Comparison of ENCODE assay signal across 9 cellular contexts in the genomic region with DNA sequence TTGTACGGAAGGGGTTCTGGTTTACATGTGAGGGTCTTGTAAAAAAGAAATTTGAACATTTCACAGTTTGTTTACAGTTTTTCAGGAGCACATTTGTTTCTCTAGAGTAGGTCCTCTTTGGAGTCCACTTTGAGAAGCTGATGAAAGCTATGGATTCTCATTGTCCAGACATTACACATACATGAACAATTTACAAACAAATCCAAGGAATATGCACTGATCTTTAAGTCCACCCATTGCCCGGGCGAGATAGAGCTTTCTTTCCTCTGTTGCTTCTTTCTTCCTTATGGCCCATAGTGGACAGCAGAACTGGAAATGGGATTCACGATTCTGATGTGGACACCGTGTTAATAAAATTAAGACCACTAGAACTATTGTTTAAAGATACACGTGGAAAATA. TPM values are rescaled to one million over a fixed set of nuclear protein-coding genes. Genes with fewer than 3 reads are reported as not detected.
DNase-seq lines count a peak whose midpoint lies in the region; ATAC-seq, FAIRE-seq and TF ChIP-seq lines count a peak whose summit lies in the region.
"Had no signal": no experiment of that assay in that cellular context is flagged by ENCODE, and none has a peak within 500 bp of the region (broad histone marks: within the 10 kb centered on the region; RNA-seq: fewer than 3 reads in every experiment).

No MANE protein-coding gene starts in this region.

- TF ChIP-seq POLR2A in GM12878 (IDR thresholded peaks at IDR 0.05; ENCODE audit: low read depth, low read length): no peak

- H3K36me3 ChIP-seq in GM12878 (ENCODE audit: control insufficient read depth in 2 of 2, insufficient read depth in 2 of 2, low read length in 1 of 2) (peaks cover 0 to 2% of the 10 kb centered on the region in 2 experiments; a peak in 1 of 4 replicates), muscle layer of duodenum (ENCODE audit: control insufficient read depth in 1 of 2, insufficient read depth in 2 of 2, low read length in 2 of 2) (no peaks in the 10 kb centered on the region)

- CTCF ChIA-PET in AG04450 (lab: Charles Lee) (interaction anchor here (0.7 to 2.3 kb wide), 5 partner anchors 13 to 859 kb away, joined by 3 to 7 read pairs (median 3); no protein-coding TSS in a partner anchor), HEK293T (lab: Yijun Ruan, JAX) (interaction anchor here (0.6 kb wide), 1 partner anchor 85 kb away, joined by 3 read pairs; no protein-coding TSS in a partner anchor), GM12878 (lab: Yijun Ruan, JAX) (interaction anchor here (0.7 to 4.6 kb wide), 8 partner anchors 13 to 145 kb away, joined by 3 to 17 read pairs (median 3); no protein-coding TSS in a partner anchor)

- WGBS in GM12878 (ENCODE audit: insufficient coverage, insufficient replicate concordance, low lambda C conversion rate, missing lambda C conversion rate): 35% methylated on average over 6 of the region's 6 CpGs

- H3K9me3 ChIP-seq in AG04450 (ENCODE audit: control insufficient read depth, insufficient read depth, low read length) (peaks cover 4% of the 10 kb centered on the region; the same call in 1 of the 2 replicates), GM12878 (replicated peaks; ENCODE audit: control insufficient read depth, insufficient read depth, low read length) (peaks cover 3% of the 10 kb centered on the region; the same call in 1 of the 3 replicates), muscle layer of duodenum (ENCODE audit: control insufficient read depth in 1 of 2, low read length in 2 of 2) (no peaks in the 10 kb centered on the region)

- intact Hi-C loops in GM12878 (cut with micrococcal nuclease; ENCODE audit: unreplicated experiment): loop anchor here (5.0 to 10.0 kb wide), 2 partner anchors 70 to 143 kb away; a partner anchor contains a TSS

- RAD21 ChIA-PET in GM12878 (lab: Charles Lee; ENCODE audit: unreplicated experiment): interaction anchor here (1.7 kb wide), 1 partner anchor 110 kb away, joined by 4 read pairs; no protein-coding TSS in a partner anchor

- ATAC-seq in GM12878 (no peak), HG03025 (IDR thresholded peaks at IDR 0.05; ENCODE audit: low FRiP score, unreplicated experiment) (no peak)

- no peak for TF ChIP-seq CTCF in AG04450 (IDR thresholded peaks at IDR 0.05; ENCODE audit: low read depth, low read length)
- no peak for TF ChIP-seq CTCF in GM12878 (IDR thresholded peaks at IDR 0.05 in 2 of 3, conservative IDR thresholded peaks at IDR 0.05 in 1 of 3; ENCODE audit: control insufficient read depth in 2 of 3, extremely low read depth in 1 of 3, insufficient read depth in 1 of 3, low read depth in 3 of 3, low read length in 3 of 3)

- H3K79me2 ChIP-seq in GM12878 (ENCODE audit: control insufficient read depth, insufficient read depth, low read length): peaks cover 73% of the 10 kb centered on the region

- peak; percentile 13 for DNase-seq in AG04450 (ENCODE audit: low read depth, low spot score)
- peak; percentile 3 for DNase-seq in HEK293T (ENCODE audit: extremely low spot score)
- no peak for DNase-seq in GM12878 (ENCODE audit: low read depth, low spot score)
- no peak for DNase-seq in DMS 273 (lab: John Stamatoyannopoulos, UW; ENCODE audit: unreplicated experiment)
- DNase-seq in C1 segment of cervical spinal cord (lab: John Stamatoyannopoulos, UW): no peak
- no peak for DNase-seq in iPS-NIHi7 (ENCODE audit: extremely low spot score)

- BruUV-seq in GM12878 (replicated peaks; lab: Mats Ljungman, UMichigan): no TSS peak

- H4K20me1 ChIP-seq in GM12878 (ENCODE audit: control insufficient read depth, insufficient read depth): peaks cover 6% of the 10 kb centered on the region; the same call in 1 of the 2 replicates

- POLR2A ChIA-PET in AG04450 (lab: Yijun Ruan, JAX): interaction anchor here (0.5 to 1.2 kb wide), 4 partner anchors 54 to 1077 kb away, joined by 4 to 11 read pairs (median 6); a partner anchor contains a TSS
- POLR2A ChIA-PET in HEK293T (lab: Yijun Ruan, JAX): interaction anchor here (1.2 to 1.7 kb wide), 3 partner anchors 50 to 222 kb away, joined by 3 to 7 read pairs (median 4); a partner anchor contains a TSS
- POLR2A ChIA-PET in GM12878 (lab: Charles Lee): interaction anchor here (0.9 to 1.7 kb wide), 4 partner anchors 13 to 106 kb away, joined by 7 to 8 read pairs (median 7); a partner anchor contains a TSS

- no peak overlapping the region for H3K27ac ChIP-seq in AG04450 (ENCODE audit: low read depth, low read length)
- peak overlapping the region; percentile 28; the same call in 1 of the 2 replicates for H3K27ac ChIP-seq in GM12878 (ENCODE audit: control insufficient read depth, insufficient read depth)
- H3K27ac ChIP-seq in muscle layer of duodenum (ENCODE audit: low read length): no peak overlapping the region

- H3K4me3 ChIP-seq in AG04450 (ENCODE audit: low read depth, low read length) (peak overlapping the region; percentile 96), GM12878 (peak overlapping the region; percentile 75), muscle layer of duodenum (ENCODE audit: low read depth in 1 of 2, low read length in 2 of 2) (peak overlapping the region; percentile 9 to 94)

- SMC1A ChIA-PET in GM12878 (lab: Charles Lee; ENCODE audit: uncharacterized antibody, unreplicated experiment): interaction anchor here (0.5 to 2.8 kb wide), 5 partner anchors 9 to 665 kb away, joined by 3 to 12 read pairs (median 4); no protein-coding TSS in a partner anchor

- no peak overlapping the region for H2AFZ ChIP-seq in GM12878 (ENCODE audit: control insufficient read depth, low read depth, low read length)

- TF ChIP-seq EP300 in GM12878 (IDR thresholded peaks at IDR 0.05; ENCODE audit: borderline replicate concordance in 1 of 2, control insufficient read depth in 1 of 2, low read depth in 2 of 2, low read length in 2 of 2): no peak

- no peak for FAIRE-seq in GM12878 (lab: Jason Lieb, UNC)

- H3K4me1 ChIP-seq in GM12878 (ENCODE audit: control insufficient read depth, insufficient read depth, low read length) (peaks cover 20% of the 10 kb centered on the region), muscle layer of duodenum (ENCODE audit: control insufficient read depth in 1 of 2, insufficient read depth in 2 of 2, low read length in 2 of 2) (peaks cover 9 to 45% of the 10 kb centered on the region in 2 donors)

- H3K4me2 ChIP-seq in GM12878 (ENCODE audit: control insufficient read depth, insufficient read depth): peak overlapping the region; percentile 80

- in situ Hi-C loops in GM12878 (cut with MboI): no loop called here

- no peaks in the 10 kb centered on the region for H3K27me3 ChIP-seq in AG04450 (ENCODE audit: control insufficient read depth, insufficient read depth, low read length)
- H3K27me3 ChIP-seq in GM12878 (replicated peaks in 1 of 2; ENCODE audit: control insufficient read depth in 2 of 2, insufficient read depth in 2 of 2, low read length in 1 of 2): no peaks in the 10 kb centered on the region
- no peaks in the 10 kb centered on the region for H3K27me3 ChIP-seq in muscle layer of duodenum (ENCODE audit: low read depth, low read length)

- H3K9ac ChIP-seq in GM12878 (ENCODE audit: control insufficient read depth, insufficient read depth, low read length): peak overlapping the region; percentile 24

- TF ChIP-seq RAD21 in GM12878 (IDR thresholded peaks at IDR 0.05; ENCODE audit: insufficient read depth, low read depth, low read length): no peak

RNA-seq across cellular contexts. Expression of a gene that starts 1.9 kb away (rescaled TPM):
- 50.4 and 52.7 TPM in 2 replicates for polyA plus RNA-seq in AG04450 (2011; rRNA removed)
- 85.2 and 110 TPM in 2 replicates for polyA minus RNA-seq in AG04450 (2011; rRNA and poly(A)+ RNA removed)
- 35.0 and 38.8 TPM in 2 replicates for total RNA-seq in GM12878 (2013; cell fraction: nucleolus; rRNA removed)
- 36.6 and 37.0 TPM in 2 replicates for total RNA-seq in GM12878 (2014; rRNA removed)
- 29.1 and 29.3 TPM in 2 replicates for total RNA-seq in GM12878 (2014; rRNA removed; fragmentation: Illumina TruSeq; extraction: Trizol)
- total RNA-seq in GM12878 (2021): 99.8 and 103 TPM in 2 replicates
- polyA plus RNA-seq in GM12878 (2011; ENCODE audit: low read depth): 25.8 TPM
- 45.5 and 60.7 TPM in 2 replicates for polyA plus RNA-seq in GM12878 (2011; rRNA removed)
- 63.9 and 76.2 TPM in 2 replicates for polyA plus RNA-seq in GM12878 (2011; cell fraction: cytosol; rRNA removed)
- polyA plus RNA-seq in GM12878 (2011; cell fraction: nucleus; rRNA removed): 56.8 and 74.2 TPM in 2 replicates
- polyA plus RNA-seq in GM12878 (2012): 50.9 and 57.4 TPM in 2 replicates
- 65.4 and 67.5 TPM in 2 replicates for polyA plus RNA-seq in GM12878 (2014; fragmentation: Illumina TruSeq; extraction: Trizol)
- 10 to 100 TPM; 27.0 to 27.4 TPM for polyA plus RNA-seq in GM12878 (2014; fragmentation: Nextera tagmentation; extraction: Ambion mirVana)
- 48.3 and 52.4 TPM in 2 replicates for polyA plus RNA-seq in GM12878 (2014; rRNA removed)
- 10 to 100 TPM; 76.5 to 85.0 TPM for polyA plus RNA-seq in GM12878 (2016; fragmentation: Nextera tagmentation; extraction: Ambion mirVana)
- polyA minus RNA-seq in GM12878 (2011; rRNA and poly(A)+ RNA removed): 99.0 and 105 TPM in 2 replicates
- 29.0 and 35.1 TPM in 2 replicates for polyA minus RNA-seq in GM12878 (2011; cell fraction: cytosol; rRNA and poly(A)+ RNA removed)
- 12.7 and 19.8 TPM in 2 replicates for polyA minus RNA-seq in GM12878 (2011; cell fraction: nucleus; rRNA and poly(A)+ RNA removed)

RNA-seq across cellular contexts. Expression of a gene that starts 29.1 kb away (rescaled TPM):
- polyA plus RNA-seq in AG04450 (2011; rRNA removed): 0.04 and 0.06 TPM in 2 replicates
- not detected in 2 replicates for polyA minus RNA-seq in AG04450 (2011; rRNA and poly(A)+ RNA removed)
- not detected in 2 replicates for total RNA-seq in GM12878 (2013; cell fraction: nucleolus; rRNA removed)
- total RNA-seq in GM12878 (2014; rRNA removed): not detected in 2 replicates
- total RNA-seq in GM12878 (2014; rRNA removed; fragmentation: Illumina TruSeq; extraction: Trizol): not detected in 2 replicates
- total RNA-seq in GM12878 (2021): not detected in 2 replicates
- polyA plus RNA-seq in GM12878 (2011; ENCODE audit: low read depth): not detected
- not detected in 2 replicates for polyA plus RNA-seq in GM12878 (2011; rRNA removed)
- not detected in 2 replicates for polyA plus RNA-seq in GM12878 (2011; cell fraction: cytosol; rRNA removed)
- polyA plus RNA-seq in GM12878 (2011; cell fraction: nucleus; rRNA removed): not detected in 2 replicates
- not detected in 2 replicates for polyA plus RNA-seq in GM12878 (2012)
- polyA plus RNA-seq in GM12878 (2014; fragmentation: Illumina TruSeq; extraction: Trizol): not detected in 2 replicates
- polyA plus RNA-seq in GM12878 (2014; fragmentation: Nextera tagmentation; extraction: Ambion mirVana): not detected
- polyA plus RNA-seq in GM12878 (2014; rRNA removed): not detected in 2 replicates
- polyA plus RNA-seq in GM12878 (2016; fragmentation: Nextera tagmentation; extraction: Ambion mirVana): not detected
- not detected in 2 replicates for polyA minus RNA-seq in GM12878 (2011; rRNA and poly(A)+ RNA removed)
- not detected in 2 replicates for polyA minus RNA-seq in GM12878 (2011; cell fraction: cytosol; rRNA and poly(A)+ RNA removed)
- not detected in 2 replicates for polyA minus RNA-seq in GM12878 (2011; cell fraction: nucleus; rRNA and poly(A)+ RNA removed)
- total RNA-seq: posterior vena cava had no signal

RNA-seq across cellular contexts. Expression of a gene that starts 48.5 kb away (rescaled TPM):
- polyA plus RNA-seq in AG04450 (2011; rRNA removed): 23.1 and 23.2 TPM in 2 replicates
- polyA minus RNA-seq in AG04450 (2011; rRNA and poly(A)+ RNA removed): 17.3 and 18.8 TPM in 2 replicates
- 5.1 and 6.5 TPM in 2 replicates for total RNA-seq in GM12878 (2013; cell fraction: nucleolus; rRNA removed)
- total RNA-seq in GM12878 (2014; rRNA removed): 11.8 and 14.3 TPM in 2 replicates
- 18.7 and 19.9 TPM in 2 replicates for total RNA-seq in GM12878 (2014; rRNA removed; fragmentation: Illumina TruSeq; extraction: Trizol)
- 31.0 and 31.1 TPM in 2 replicates for total RNA-seq in GM12878 (2021)
- 17.7 TPM for polyA plus RNA-seq in GM12878 (2011; ENCODE audit: low read depth)
- 24.9 and 26.7 TPM in 2 replicates for polyA plus RNA-seq in GM12878 (2011; rRNA removed)
- polyA plus RNA-seq in GM12878 (2011; cell fraction: cytosol; rRNA removed): 22.9 and 35.9 TPM in 2 replicates
- 17.4 and 26.9 TPM in 2 replicates for polyA plus RNA-seq in GM12878 (2011; cell fraction: nucleus; rRNA removed)
- polyA plus RNA-seq in GM12878 (2012): 19.5 and 20.0 TPM in 2 replicates
- 27.1 and 27.3 TPM in 2 replicates for polyA plus RNA-seq in GM12878 (2014; fragmentation: Illumina TruSeq; extraction: Trizol)
- polyA plus RNA-seq in GM12878 (2014; fragmentation: Nextera tagmentation; extraction: Ambion mirVana): 10 to 100 TPM in 1 of 2 experiments, 1 to 10 TPM in 1; 8.5 to 16.1 TPM
- 30.8 and 32.7 TPM in 2 replicates for polyA plus RNA-seq in GM12878 (2014; rRNA removed)
- polyA plus RNA-seq in GM12878 (2016; fragmentation: Nextera tagmentation; extraction: Ambion mirVana): 10 to 100 TPM; 33.7 to 38.6 TPM
- 13.6 and 15.0 TPM in 2 replicates for polyA minus RNA-seq in GM12878 (2011; rRNA and poly(A)+ RNA removed)
- polyA minus RNA-seq in GM12878 (2011; cell fraction: cytosol; rRNA and poly(A)+ RNA removed): 5.3 and 8.7 TPM in 2 replicates
- polyA minus RNA-seq in GM12878 (2011; cell fraction: nucleus; rRNA and poly(A)+ RNA removed): 2.7 and 5.4 TPM in 2 replicates

Comparison
In these comparisons a context has a peak if more than half of its experiments do, and no peak if none do; other contexts are left out.
1. DNase-seq: peak in AG04450 (single experiment) and HEK293T (single experiment); none in GM12878 (single experiment), DMS 273 (single experiment), C1 segment of cervical spinal cord (0 of 14) and iPS-NIHi7 (single experiment).
2. Peak in every context shown above with its lines, with median percentiles within 50 percentile points of each other: H3K4me3 ChIP-seq.